Comparison of ENCODE assay signal across 1 cellular context in genomic region chr1:62561306-62561705, GRCh38.
TF ChIP-seq lines count a peak whose summit lies in the region.

No MANE protein-coding gene starts in this region.

TF ChIP-seq in K562, 482 proteins besides CTCF, POLR2A, EP300 and RAD21 (continued from another document):
- TF ChIP-seq PKNOX1 (IDR thresholded peaks at IDR 0.05) = peak; percentile 29; the same call in 1 of the 2 replicates
- peak; percentile 71 for TF ChIP-seq MEIS2 (IDR thresholded peaks at IDR 0.05; ENCODE audit: partially characterized antibody)
- no peak for TF ChIP-seq KAT7 (CRISPR knock-in tag; IDR thresholded peaks at IDR 0.05; ENCODE audit: borderline replicate concordance)
